8 cellular contexts compared by ENCODE assay signal in genomic region chr7:133854739-133855138, GRCh38.
DNase-seq lines count a peak whose midpoint lies in the region; ATAC-seq and TF ChIP-seq lines count a peak whose summit lies in the region.

No MANE protein-coding gene starts in this region.

- H3K4me3 ChIP-seq in RWPE2 (ENCODE audit: severe bottlenecking), result no peak overlapping the region
- no peak overlapping the region for H3K4me3 ChIP-seq in effector memory CD4-positive, alpha-beta T cell (ENCODE audit: insufficient read depth, low read depth, low read length, poor library complexity, severe bottlenecking)

- no peaks in the 10 kb centered on the region for H3K9me3 Mint-ChIP-seq in stimulated activated naive CD8-positive, alpha-beta T cell treated with anti-CD3 and anti-CD28 coated beads, Interleukin-15, amount 100 ng/mL, for 72 hours

- TF ChIP-seq CTCF in RWPE2 (IDR thresholded peaks at IDR 0.05; ENCODE audit: poor library complexity, severe bottlenecking), result no peak
- TF ChIP-seq CTCF in foreskin keratinocyte (conservative IDR thresholded peaks at IDR 0.05), result peak; percentile 67

- no peaks in the 10 kb centered on the region for H3K9me3 ChIP-seq in RWPE2 (ENCODE audit: severe bottlenecking)
- no peaks in the 10 kb centered on the region for H3K9me3 ChIP-seq in effector memory CD4-positive, alpha-beta T cell (ENCODE audit: control insufficient read depth, low read length)

- H3K27ac ChIP-seq in RWPE2 (ENCODE audit: poor library complexity, severe bottlenecking) (peak overlapping the region; percentile 84), foreskin keratinocyte (no peak overlapping the region)
- H3K27ac ChIP-seq in effector memory CD4-positive, alpha-beta T cell (ENCODE audit: insufficient read depth, low read length, poor library complexity, severe bottlenecking), result no peak overlapping the region

- no peaks in the 10 kb centered on the region for H3K27me3 Mint-ChIP-seq in stimulated activated naive CD8-positive, alpha-beta T cell treated with anti-CD3 and anti-CD28 coated beads, Interleukin-15, amount 100 ng/mL, for 72 hours

- no peak for ATAC-seq in RWPE2 (ENCODE audit: low read depth)
- no peak for ATAC-seq in foreskin keratinocyte
- no peak for ATAC-seq in stimulated activated naive CD8-positive, alpha-beta T cell treated with anti-CD3 and anti-CD28 coated beads, Interleukin-15, amount 100 ng/mL, for 72 hours

- no peak overlapping the region for H3K27ac Mint-ChIP-seq in stimulated activated naive CD8-positive, alpha-beta T cell treated with anti-CD3 and anti-CD28 coated beads, Interleukin-15, amount 100 ng/mL, for 72 hours

- DNase-seq in DMS53 (lab: John Stamatoyannopoulos, UW) (peak; percentile 78), Kasumi-1 (lab: John Stamatoyannopoulos, UW) (peak; percentile 54 to 64), RWPE2 (ENCODE audit: low spot score) (no peak), foreskin keratinocyte (peak; percentile 19 to 48), GM19240 (ENCODE audit: insufficient read length, low spot score) (no peak)
- DNase-seq in stimulated activated CD4-positive, alpha-beta T cell treated with anti-CD3 and anti-CD28 coated beads, Interleukin-15, amount 100 ng/mL, for 24 hours, result no peak
- DNase-seq in stimulated activated naive CD8-positive, alpha-beta T cell treated with anti-CD3 and anti-CD28 coated beads, Interleukin-15, amount 100 ng/mL, for 72 hours, result no peak
- DNase-seq in effector memory CD4-positive, alpha-beta T cell, result no peak

- H3K36me3 ChIP-seq in RWPE2 (ENCODE audit: low read depth), result no peaks in the 10 kb centered on the region
- no peaks in the 10 kb centered on the region for H3K36me3 ChIP-seq in effector memory CD4-positive, alpha-beta T cell (ENCODE audit: control insufficient read depth, insufficient read depth, low read length)

- H3K4me1 Mint-ChIP-seq in stimulated activated naive CD8-positive, alpha-beta T cell treated with anti-CD3 and anti-CD28 coated beads, Interleukin-15, amount 100 ng/mL, for 72 hours, result no peaks in the 10 kb centered on the region

- H3K4me1 ChIP-seq in RWPE2 (ENCODE audit: insufficient read depth, poor library complexity, severe bottlenecking) (peaks cover 22% of the 10 kb centered on the region), foreskin keratinocyte (peaks cover 18% of the 10 kb centered on the region)
- H3K4me1 ChIP-seq in effector memory CD4-positive, alpha-beta T cell (ENCODE audit: control insufficient read depth, insufficient read depth, low read length, poor library complexity, severe bottlenecking), result no peaks in the 10 kb centered on the region

- H3K27me3 ChIP-seq in RWPE2 (ENCODE audit: insufficient read depth, poor library complexity, severe bottlenecking) (no peaks in the 10 kb centered on the region), foreskin keratinocyte (no peaks in the 10 kb centered on the region)
- no peaks in the 10 kb centered on the region for H3K27me3 ChIP-seq in effector memory CD4-positive, alpha-beta T cell (replicated peaks; ENCODE audit: control insufficient read depth, insufficient read depth, low read length, poor library complexity, severe bottlenecking)

- no peak overlapping the region for H3K4me3 Mint-ChIP-seq in stimulated activated naive CD8-positive, alpha-beta T cell treated with anti-CD3 and anti-CD28 coated beads, Interleukin-15, amount 100 ng/mL, for 72 hours

Comparison
In these comparisons a context has a peak if more than half of its experiments do, and no peak if none do; other contexts are left out.
1. DNase-seq: peak in DMS53 (single experiment), Kasumi-1 (2 of 2) and foreskin keratinocyte (2 of 2); none in RWPE2 (single experiment), stimulated activated CD4-positive, alpha-beta T cell treated with anti-CD3 and anti-CD28 coated beads, Interleukin-15, amount 100 ng/mL, for 24 hours (single experiment), GM19240 (single experiment), stimulated activated naive CD8-positive, alpha-beta T cell treated with anti-CD3 and anti-CD28 coated beads, Interleukin-15, amount 100 ng/mL, for 72 hours (0 of 2) and effector memory CD4-positive, alpha-beta T cell (0 of 3).